15 cellular contexts compared by ENCODE assay signal in the genomic region with DNA sequence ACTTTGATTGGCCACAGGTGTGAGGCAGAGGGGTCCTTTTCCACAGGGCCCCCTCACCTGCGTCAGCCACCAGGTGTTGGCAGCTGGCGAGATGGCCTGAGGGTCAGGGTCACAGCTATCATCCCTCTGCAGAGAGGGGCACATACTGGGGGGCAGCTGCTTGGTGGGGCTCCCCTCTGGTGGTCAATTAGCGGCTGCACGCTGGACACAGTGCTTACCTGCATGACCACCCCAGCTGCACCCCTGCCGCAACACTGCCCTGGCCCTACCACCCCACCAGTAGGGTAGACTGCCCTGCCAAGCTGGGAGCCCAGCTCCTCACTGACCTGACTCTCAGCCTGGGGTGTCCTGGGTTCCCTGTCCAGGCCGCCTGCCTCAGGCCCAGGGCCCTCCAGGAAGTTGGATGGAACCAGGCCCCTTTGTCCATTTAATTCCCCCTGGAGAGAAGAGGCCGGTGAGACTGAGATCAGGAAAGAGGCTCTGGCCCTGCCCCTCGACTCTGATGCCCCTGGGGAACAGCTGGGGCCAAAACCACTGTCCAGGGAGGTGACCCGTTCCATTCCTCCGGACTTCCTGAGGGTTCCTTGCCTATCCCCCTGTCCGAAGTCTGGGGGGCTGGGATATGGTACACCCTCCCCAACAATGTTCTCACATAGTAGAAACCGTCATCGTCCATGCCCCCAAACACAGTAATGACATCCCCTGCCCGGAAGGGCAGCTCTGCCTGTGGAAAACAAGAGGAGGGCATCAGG. TPM values are rescaled to one million over a fixed set of nuclear protein-coding genes. Genes with fewer than 3 reads are reported as not detected.
DNase-seq lines count a peak whose midpoint lies in the region; ATAC-seq and TF ChIP-seq lines count a peak whose summit lies in the region.
"Had no signal": no experiment of that assay in that cellular context is flagged by ENCODE, and none has a peak within 500 bp of the region (broad histone marks: within the 10 kb centered on the region; RNA-seq: fewer than 3 reads in every experiment).

No MANE protein-coding gene starts in this region.

- peaks cover 22% of the 10 kb centered on the region for H3K36me3 Mint-ChIP-seq in activated CD4-positive, alpha-beta T cell treated with anti-CD3 and anti-CD28 coated beads, Interleukin-2, amount 10 ng/mL, durations not matched to agents 24 days and 14 days (ENCODE audit: low read depth)
- H3K36me3 Mint-ChIP-seq in stimulated activated effector memory CD8-positive, alpha-beta T cell treated with anti-CD3 and anti-CD28 coated beads, Interleukin-12 subunit alpha, Interleukin-12 subunit beta, amount 100 ng/mL, for 72 hours, result peaks cover 7% of the 10 kb centered on the region
- H3K36me3 Mint-ChIP-seq in endodermal cell (ENCODE audit: low read depth), result peaks cover 3% of the 10 kb centered on the region

- H3K4me2 ChIP-seq in MM.1S (ENCODE audit: low read depth, low read length), result no peak overlapping the region

- H2AFZ ChIP-seq in MM.1S (ENCODE audit: low read length), result peak overlapping the region; percentile 9; the same call in 1 of the 2 replicates

- H4K20me1 ChIP-seq in MM.1S (ENCODE audit: insufficient read depth, low read length), result no peaks in the 10 kb centered on the region

- intact Hi-C loops in activated CD4-positive, alpha-beta T cell treated with anti-CD3 and anti-CD28 coated beads, Interleukin-2, amount 10 ng/mL, durations not matched to agents 24 days and 14 days (cut with micrococcal nuclease), result loop anchor here (1.0 kb wide), 1 partner anchor 142 kb away; no protein-coding TSS in a partner anchor

- H3K27me3 Mint-ChIP-seq in activated CD4-positive, alpha-beta T cell treated with anti-CD3 and anti-CD28 coated beads, Interleukin-2, amount 10 ng/mL, durations not matched to agents 24 days and 14 days, result no peaks in the 10 kb centered on the region
- peaks cover 3% of the 10 kb centered on the region for H3K27me3 Mint-ChIP-seq in endodermal cell (ENCODE audit: insufficient read depth)
- H3K27me3 Mint-ChIP-seq: activated naive CD8-positive, alpha-beta T cell treated with anti-CD3 and anti-CD28 coated beads, Interleukin-2, amount 10 ng/mL, durations not matched to agents 7 days and 5 days had no signal

- H3K36me3 ChIP-seq in MM.1S (replicated peaks; ENCODE audit: insufficient read depth, low read length) (no peaks in the 10 kb centered on the region), endodermal cell (ENCODE audit: control insufficient read depth, insufficient read depth, low read length) (no peaks in the 10 kb centered on the region)
- H3K36me3 ChIP-seq: transverse colon had no signal

- DNase-seq in activated CD4-positive, alpha-beta T cell treated with anti-CD3 and anti-CD28 coated beads, Interleukin-2, amount 10 ng/mL, durations not matched to agents 24 days and 14 days, result peak; percentile 57
- DNase-seq in activated CD4-positive, alpha-beta T cell treated with anti-CD3 and anti-CD28 coated beads, Interleukin-2, amount 50 U/mL, for 4 hours, result no peak
- DNase-seq in MM.1S, result no peak
- peak; percentile 5 for DNase-seq in hepatic stellate cell (ENCODE audit: low spot score)
- no peak for DNase-seq in stimulated activated effector memory CD8-positive, alpha-beta T cell treated with anti-CD3 and anti-CD28 coated beads, Interleukin-12 subunit alpha, Interleukin-12 subunit beta, amount 100 ng/mL, for 72 hours (ENCODE audit: low spot score in 2 of 2)
- DNase-seq in endodermal cell, result no peak

- H3K27me3 ChIP-seq in MM.1S (replicated peaks; ENCODE audit: insufficient read depth, low read length) (no peaks in the 10 kb centered on the region), endodermal cell (ENCODE audit: control insufficient read depth, insufficient read depth, low read length, poor library complexity, severe bottlenecking) (no peaks in the 10 kb centered on the region)
- H3K27me3 ChIP-seq: transverse colon had no signal

- no peaks in the 10 kb centered on the region for H3K9me3 Mint-ChIP-seq in activated CD4-positive, alpha-beta T cell treated with anti-CD3 and anti-CD28 coated beads, Interleukin-2, amount 10 ng/mL, durations not matched to agents 24 days and 14 days
- no peaks in the 10 kb centered on the region for H3K9me3 Mint-ChIP-seq in stimulated activated effector memory CD8-positive, alpha-beta T cell treated with anti-CD3 and anti-CD28 coated beads, Interleukin-12 subunit alpha, Interleukin-12 subunit beta, amount 100 ng/mL, for 72 hours
- H3K9me3 Mint-ChIP-seq in endodermal cell, result no peaks in the 10 kb centered on the region
- H3K9me3 Mint-ChIP-seq: activated CD4-positive, alpha-beta T cell treated with anti-CD3 and anti-CD28 coated beads, Interleukin-2, amount 10 ng/mL, durations not matched to agents 7 days and 5 days; activated naive CD8-positive, alpha-beta T cell treated with anti-CD3 and anti-CD28 coated beads, Interleukin-2, amount 10 ng/mL, durations not matched to agents 7 days and 5 days; activated T-cell treated with anti-CD3 and anti-CD28 coated beads, Interleukin-2, amount 50 U/mL, for 72 hours had no signal

- no peaks in the 10 kb centered on the region for H3K9me2 ChIP-seq in MM.1S (replicated peaks; ENCODE audit: insufficient read depth, low read length)

- no peaks in the 10 kb centered on the region for H3K79me2 ChIP-seq in MM.1S (ENCODE audit: low read length)

- H3K9ac ChIP-seq in MM.1S (ENCODE audit: low read length) (no peak overlapping the region), endodermal cell (ENCODE audit: extremely low read depth, low read length, poor library complexity, severe bottlenecking) (no peak overlapping the region)

- peaks cover 20% of the 10 kb centered on the region for H3K4me1 ChIP-seq in MM.1S (ENCODE audit: low read length)
- no peaks in the 10 kb centered on the region for H3K4me1 ChIP-seq in endodermal cell (ENCODE audit: control insufficient read depth, insufficient read depth, low read length)
- H3K4me1 ChIP-seq: transverse colon had no signal

- H3K4me3 ChIP-seq in MM.1S (ENCODE audit: low read length) (no peak overlapping the region), endodermal cell (ENCODE audit: low read length) (no peak overlapping the region)
- H3K4me3 ChIP-seq: transverse colon had no signal

- H3K27ac Mint-ChIP-seq in activated CD4-positive, alpha-beta T cell treated with anti-CD3 and anti-CD28 coated beads, Interleukin-2, amount 10 ng/mL, durations not matched to agents 24 days and 14 days, result no peak overlapping the region
- peak overlapping the region; percentile 69 for H3K27ac Mint-ChIP-seq in stimulated activated effector memory CD8-positive, alpha-beta T cell treated with anti-CD3 and anti-CD28 coated beads, Interleukin-12 subunit alpha, Interleukin-12 subunit beta, amount 100 ng/mL, for 72 hours
- no peak overlapping the region for H3K27ac Mint-ChIP-seq in endodermal cell
- H3K27ac Mint-ChIP-seq: activated CD4-positive, alpha-beta T cell treated with anti-CD3 and anti-CD28 coated beads, Interleukin-2, amount 10 ng/mL, durations not matched to agents 7 days and 5 days; activated naive CD8-positive, alpha-beta T cell treated with anti-CD3 and anti-CD28 coated beads, Interleukin-2, amount 10 ng/mL, durations not matched to agents 7 days and 5 days; activated T-cell treated with anti-CD3 and anti-CD28 coated beads, Interleukin-2, amount 50 U/mL, for 72 hours had no signal

- H3F3A ChIP-seq in MM.1S (ENCODE audit: insufficient read depth, low read length), result peaks cover 10% of the 10 kb centered on the region

- 93 to 94% methylated on average over 6 to 14 of the region's 14 CpGs for WGBS in endodermal cell (ENCODE audit: insufficient coverage in 1 of 2, insufficient read length in 1 of 2), 2 experiments

- H3K4me3 Mint-ChIP-seq in activated CD4-positive, alpha-beta T cell treated with anti-CD3 and anti-CD28 coated beads, Interleukin-2, amount 10 ng/mL, durations not matched to agents 24 days and 14 days, result no peak overlapping the region
- no peak overlapping the region for H3K4me3 Mint-ChIP-seq in stimulated activated effector memory CD8-positive, alpha-beta T cell treated with anti-CD3 and anti-CD28 coated beads, Interleukin-12 subunit alpha, Interleukin-12 subunit beta, amount 100 ng/mL, for 72 hours
- no peak overlapping the region for H3K4me3 Mint-ChIP-seq in endodermal cell
- H3K4me3 Mint-ChIP-seq: activated CD4-positive, alpha-beta T cell treated with anti-CD3 and anti-CD28 coated beads, Interleukin-2, amount 10 ng/mL, durations not matched to agents 7 days and 5 days; activated naive CD8-positive, alpha-beta T cell treated with anti-CD3 and anti-CD28 coated beads, Interleukin-2, amount 10 ng/mL, durations not matched to agents 7 days and 5 days; activated T-cell treated with anti-CD3 and anti-CD28 coated beads, Interleukin-2, amount 50 U/mL, for 72 hours had no signal

- no peak for TF ChIP-seq CTCF in MM.1S (IDR thresholded peaks at IDR 0.05; ENCODE audit: low read length)
- no peak for TF ChIP-seq CTCF in endodermal cell (conservative IDR thresholded peaks at IDR 0.05)

- H3K9me3 ChIP-seq in MM.1S (replicated peaks; ENCODE audit: insufficient read depth, low read length) (no peaks in the 10 kb centered on the region), endodermal cell (ENCODE audit: control insufficient read depth, low read length) (no peaks in the 10 kb centered on the region)
- H3K9me3 ChIP-seq: transverse colon had no signal

- H3K27ac ChIP-seq in MM.1S (ENCODE audit: low read length), result no peak overlapping the region
- no peak overlapping the region for H3K27ac ChIP-seq in endodermal cell (ENCODE audit: low read depth, low read length)
- H3K27ac ChIP-seq: transverse colon had no signal

- peaks cover 2% of the 10 kb centered on the region for H3K4me1 Mint-ChIP-seq in activated CD4-positive, alpha-beta T cell treated with anti-CD3 and anti-CD28 coated beads, Interleukin-2, amount 10 ng/mL, durations not matched to agents 24 days and 14 days
- H3K4me1 Mint-ChIP-seq in stimulated activated effector memory CD8-positive, alpha-beta T cell treated with anti-CD3 and anti-CD28 coated beads, Interleukin-12 subunit alpha, Interleukin-12 subunit beta, amount 100 ng/mL, for 72 hours, result no peaks in the 10 kb centered on the region
- H3K4me1 Mint-ChIP-seq in endodermal cell, result no peaks in the 10 kb centered on the region
- H3K4me1 Mint-ChIP-seq: activated CD4-positive, alpha-beta T cell treated with anti-CD3 and anti-CD28 coated beads, Interleukin-2, amount 10 ng/mL, durations not matched to agents 7 days and 5 days had no signal

- ATAC-seq in stimulated activated effector memory CD8-positive, alpha-beta T cell treated with anti-CD3 and anti-CD28 coated beads, Interleukin-12 subunit alpha, Interleukin-12 subunit beta, amount 100 ng/mL, for 72 hours, result no peak
- ATAC-seq in HG02938 (IDR thresholded peaks at IDR 0.05; ENCODE audit: unreplicated experiment), result no peak
- no peak for ATAC-seq in HG02588 (IDR thresholded peaks at IDR 0.05; ENCODE audit: unreplicated experiment)

RNA-seq across cellular contexts. Expression of a gene that starts 23.7 kb away (rescaled TPM):
- total RNA-seq in activated CD4-positive, alpha-beta T cell treated with anti-CD3 and anti-CD28 coated beads, Interleukin-2, amount 10 ng/mL, durations not matched to agents 24 days and 14 days, result 22.6 and 23.6 TPM in 2 replicates
- 10 to 100 TPM; 31.3 to 36.8 TPM for total RNA-seq in endodermal cell
- polyA plus RNA-seq in endodermal cell (2013, experiment 1 of 2), result 24.0 TPM
- polyA plus RNA-seq in endodermal cell (2013, experiment 2 of 2), result 22.4 TPM
- total RNA-seq: A172, SK-MEL-5 had no signal

RNA-seq across cellular contexts. Expression of a gene that starts 24.2 kb away (rescaled TPM):
- total RNA-seq in activated CD4-positive, alpha-beta T cell treated with anti-CD3 and anti-CD28 coated beads, Interleukin-2, amount 10 ng/mL, durations not matched to agents 24 days and 14 days, result not detected in 2 replicates
- total RNA-seq in endodermal cell, result not detected
- polyA plus RNA-seq in endodermal cell (2013, experiment 1 of 2), result not detected
- polyA plus RNA-seq in endodermal cell (2013, experiment 2 of 2), result not detected
- total RNA-seq: A172; activated CD4-positive, alpha-beta T cell treated with anti-CD3 and anti-CD28 coated beads, Interleukin-2, amount 10 ng/mL, durations not matched to agents 7 days and 5 days; activated naive CD8-positive, alpha-beta T cell treated with anti-CD3 and anti-CD28 coated beads, Interleukin-2, amount 10 ng/mL, durations not matched to agents 7 days and 5 days; fibroblast of lung; SK-MEL-5; transverse colon had no signal

RNA-seq across cellular contexts. Expression of a gene that starts 47.1 kb away (rescaled TPM):
- 139 and 143 TPM in 2 replicates for total RNA-seq in activated CD4-positive, alpha-beta T cell treated with anti-CD3 and anti-CD28 coated beads, Interleukin-2, amount 10 ng/mL, durations not matched to agents 24 days and 14 days
- 10 to 100 TPM; 97.2 to 98.8 TPM for total RNA-seq in endodermal cell
- 87.0 TPM for polyA plus RNA-seq in endodermal cell (2013, experiment 1 of 2)
- polyA plus RNA-seq in endodermal cell (2013, experiment 2 of 2), result 73.6 TPM

Comparison
In these comparisons a context has a peak if more than half of its experiments do, and no peak if none do; other contexts are left out.
1. DNase-seq: peak in activated CD4-positive, alpha-beta T cell treated with anti-CD3 and anti-CD28 coated beads, Interleukin-2, amount 10 ng/mL, durations not matched to agents 24 days and 14 days (single experiment) and hepatic stellate cell (single experiment); none in activated CD4-positive, alpha-beta T cell treated with anti-CD3 and anti-CD28 coated beads, Interleukin-2, amount 50 U/mL, for 4 hours (0 of 2), MM.1S (single experiment), stimulated activated effector memory CD8-positive, alpha-beta T cell treated with anti-CD3 and anti-CD28 coated beads, Interleukin-12 subunit alpha, Interleukin-12 subunit beta, amount 100 ng/mL, for 72 hours (0 of 2) and endodermal cell (single experiment).